In the genomic region with DNA sequence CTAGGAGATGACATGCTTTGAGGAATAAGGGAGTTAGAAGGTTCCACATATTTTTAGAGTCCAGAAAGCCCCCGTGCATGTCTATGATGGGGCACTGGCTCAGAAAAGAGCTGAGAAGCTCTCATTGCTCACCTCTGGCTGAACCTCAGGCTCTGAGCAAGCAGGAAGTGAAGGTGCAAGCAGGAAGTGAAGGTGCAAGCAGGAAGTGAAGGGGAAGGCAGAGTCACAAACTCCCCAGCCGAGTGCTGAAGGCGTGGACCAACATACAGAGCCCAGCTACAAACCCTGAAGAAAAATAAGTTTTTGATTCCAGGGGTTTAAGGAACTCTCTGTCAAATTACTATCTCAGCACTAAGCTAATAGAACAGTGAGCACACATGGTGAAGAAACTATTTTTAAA, we compare ENCODE assay signal across 12 cellular contexts. TPM values are rescaled to one million over a fixed set of nuclear protein-coding genes. Genes with fewer than 3 reads are reported as not detected.
DNase-seq lines count a peak whose midpoint lies in the region; ATAC-seq and TF ChIP-seq lines count a peak whose summit lies in the region.
"Had no signal": no experiment of that assay in that cellular context is flagged by ENCODE, and none has a peak within 500 bp of the region (broad histone marks: within the 10 kb centered on the region; RNA-seq: fewer than 3 reads in every experiment).

No MANE protein-coding gene starts in this region.

- CTCF ChIA-PET in PC-3 (lab: Charles Lee): interaction anchor here (1.2 kb wide), 1 partner anchor 124 kb away, joined by 5 read pairs; no protein-coding TSS in a partner anchor

- no peaks in the 10 kb centered on the region for H3K79me2 ChIP-seq in PC-3 (ENCODE audit: low read length)

- DNase-seq in PC-3 (peak; percentile 19), DMS114 treated with DMSO at 0.1 percent for 48 hours (lab: John Stamatoyannopoulos, UW; ENCODE audit: unreplicated experiment) (no peak), NCI-H2081 (lab: John Stamatoyannopoulos, UW) (no peak), MV-4-11 (lab: John Stamatoyannopoulos, UW) (no peak)
- peak; percentile 30 for DNase-seq in activated CD8-positive, alpha-beta memory T cell treated with anti-CD3 and anti-CD28 coated beads, Interleukin-2, amount 50 U/mL, for 24 hours (ENCODE audit: extremely low read depth)
- peak; percentile 47 for DNase-seq in stimulated activated CD8-positive, alpha-beta memory T cell treated with anti-CD3 and anti-CD28 coated beads, Interleukin-12 subunit alpha, Interleukin-12 subunit beta, amount 100 ng/mL, for 1 hour (ENCODE audit: low read depth)
- DNase-seq: Kasumi-1 had no signal

- H3F3A ChIP-seq in PC-3 (ENCODE audit: low read length, unreplicated experiment): no peaks in the 10 kb centered on the region

- no peak overlapping the region for H3K4me3 ChIP-seq in PC-3 (ENCODE audit: low read length)
- H3K4me3 ChIP-seq: gastrocnemius medialis had no signal

- H3K9me2 ChIP-seq in PC-3 (replicated peaks; ENCODE audit: low read length): no peaks in the 10 kb centered on the region

- no peaks in the 10 kb centered on the region for H4K20me1 ChIP-seq in PC-3 (ENCODE audit: low read length)

- H2AFZ ChIP-seq in PC-3 (ENCODE audit: low read length): no peak overlapping the region

- BruUV-seq in PC-3 (replicated peaks; lab: Mats Ljungman, UMichigan): no TSS peak

- no peak for TF ChIP-seq CTCF in PC-3 (conservative IDR thresholded peaks at IDR 0.05; ENCODE audit: low read depth, low read length)

- POLR2A ChIA-PET in PC-3 (lab: Charles Lee; ENCODE audit: unreplicated experiment): no interaction called here

- H3K9ac ChIP-seq in PC-3 (ENCODE audit: low read length): no peak overlapping the region

- no peaks in the 10 kb centered on the region for H3K36me3 ChIP-seq in PC-3 (ENCODE audit: low read depth, low read length)
- H3K36me3 ChIP-seq: gastrocnemius medialis had no signal

- intact Hi-C loops in PC-3 (cut with micrococcal nuclease): loop anchor here (1.0 kb wide), 1 partner anchor 174 kb away; no protein-coding TSS in a partner anchor

- H3K4me2 ChIP-seq in PC-3 (ENCODE audit: low read length): no peak overlapping the region

- no peaks in the 10 kb centered on the region for H3K4me1 ChIP-seq in PC-3 (ENCODE audit: insufficient read depth, low read length)
- H3K4me1 ChIP-seq: gastrocnemius medialis had no signal

- ATAC-seq in PC-3 (peak; percentile 29; the same call in 1 of the 2 replicates), esophagus mucosa (peak; percentile 64), HG02798 (IDR thresholded peaks at IDR 0.05; ENCODE audit: poor library complexity, unreplicated experiment) (no peak)
- ATAC-seq: gastrocnemius medialis had no signal

- H3K9me3 ChIP-seq in PC-3 (ENCODE audit: low read length): peaks cover 13% of the 10 kb centered on the region
- H3K9me3 ChIP-seq: gastrocnemius medialis had no signal

- no peak overlapping the region for H3K27ac ChIP-seq in PC-3 (ENCODE audit: low read length)
- H3K27ac ChIP-seq: gastrocnemius medialis had no signal

- no peaks in the 10 kb centered on the region for H3K27me3 ChIP-seq in PC-3 (ENCODE audit: low read length)

RNA-seq across cellular contexts. Expression of a gene that starts 7.0 kb away (rescaled TPM):
- total RNA-seq in PC-3 (2014; rRNA removed): not detected in 2 replicates
- not detected for total RNA-seq in esophagus mucosa
- total RNA-seq: Daoy, gastrocnemius medialis, RPMI7951 had no signal

RNA-seq across cellular contexts. Expression of a gene that starts 8.0 kb away (rescaled TPM):
- total RNA-seq in PC-3 (2014; rRNA removed): not detected in 2 replicates
- not detected for total RNA-seq in esophagus mucosa
- total RNA-seq: Daoy, gastrocnemius medialis, RPMI7951 had no signal

RNA-seq across cellular contexts. Expression of a gene that starts 18.2 kb away (rescaled TPM):
- total RNA-seq in PC-3 (2014; rRNA removed) (not detected in 2 replicates), esophagus mucosa (not detected)
- total RNA-seq: Daoy, gastrocnemius medialis, RPMI7951 had no signal

RNA-seq across cellular contexts. Expression of a gene that starts 18.5 kb away (rescaled TPM):
- total RNA-seq in PC-3 (2014; rRNA removed) (not detected in 2 replicates), esophagus mucosa (not detected)
- total RNA-seq: Daoy, gastrocnemius medialis, RPMI7951 had no signal

RNA-seq across cellular contexts. Expression of a gene that starts 26.6 kb away (rescaled TPM):
- not detected in 2 replicates for total RNA-seq in PC-3 (2014; rRNA removed)
- not detected for total RNA-seq in esophagus mucosa
- total RNA-seq: Daoy, gastrocnemius medialis, RPMI7951 had no signal

Comparison
In these comparisons a context has a peak if more than half of its experiments do, and no peak if none do; other contexts are left out.
1. DNase-seq: peak in PC-3 (single experiment), activated CD8-positive, alpha-beta memory T cell treated with anti-CD3 and anti-CD28 coated beads, Interleukin-2, amount 50 U/mL, for 24 hours (single experiment) and stimulated activated CD8-positive, alpha-beta memory T cell treated with anti-CD3 and anti-CD28 coated beads, Interleukin-12 subunit alpha, Interleukin-12 subunit beta, amount 100 ng/mL, for 1 hour (single experiment); none in DMS114 treated with DMSO at 0.1 percent for 48 hours (single experiment), NCI-H2081 (0 of 2) and MV-4-11 (single experiment).